Comparison of ENCODE assay signal across 13 cellular contexts in the genomic region with DNA sequence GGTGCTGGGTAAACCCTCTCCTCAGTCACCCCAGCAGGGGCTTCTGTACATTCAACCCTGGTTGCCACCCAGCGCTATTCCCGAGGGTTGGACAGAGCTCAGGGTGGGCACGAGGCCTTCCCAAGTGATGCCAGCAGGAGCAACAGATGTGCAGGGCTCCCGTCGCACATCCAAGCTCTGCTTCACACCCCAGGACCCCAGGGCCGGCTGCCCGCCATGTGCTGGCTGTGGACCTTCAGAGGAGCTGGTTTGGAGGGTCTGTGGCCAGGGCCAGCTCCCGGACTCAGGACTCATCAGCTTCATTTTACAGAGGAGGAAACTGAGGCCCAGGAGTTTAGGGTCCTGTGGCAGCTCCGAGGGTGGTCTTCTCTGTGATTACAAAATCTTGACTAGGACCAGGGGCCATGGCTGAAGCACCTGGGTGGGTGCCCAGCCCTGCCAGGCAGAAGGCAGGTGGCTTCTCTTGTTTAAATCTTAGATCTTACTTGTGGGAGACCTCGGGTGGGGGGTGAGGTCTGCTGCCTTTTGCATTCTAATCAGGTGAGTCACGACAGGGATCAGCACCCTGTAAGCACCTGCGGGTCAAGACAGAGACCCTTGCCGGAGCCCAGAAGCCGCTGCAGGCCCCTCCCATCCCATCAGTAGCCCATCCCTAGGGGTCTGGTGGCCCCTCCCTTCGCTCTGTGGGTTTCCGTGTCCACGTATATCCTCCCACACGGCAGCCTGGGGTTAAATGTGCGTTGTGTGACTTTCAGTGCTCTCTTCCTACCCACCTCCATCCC.
"Had no signal": no experiment of that assay in that cellular context is flagged by ENCODE, and none has a peak within 500 bp of the region (broad histone marks: within the 10 kb centered on the region; RNA-seq: fewer than 3 reads in every experiment).

No MANE protein-coding gene starts in this region.

- H3K9me3 Mint-ChIP-seq: activated naive CD8-positive, alpha-beta T cell treated with anti-CD3 and anti-CD28 coated beads, Interleukin-2, amount 10 ng/mL, durations not matched to agents 7 days and 5 days; nephron progenitor cell had no signal

- H3K36me3 Mint-ChIP-seq: activated naive CD8-positive, alpha-beta T cell treated with anti-CD3 and anti-CD28 coated beads, Interleukin-2, amount 10 ng/mL, durations not matched to agents 7 days and 5 days had no signal

- H3K27me3 ChIP-seq: breast epithelium, esophagus muscularis mucosa, ovary, uterus had no signal

- H3K9me3 ChIP-seq: breast epithelium, esophagus muscularis mucosa, ovary, uterus had no signal

- DNase-seq: activated CD4-positive, alpha-beta T cell treated with anti-CD3 and anti-CD28 coated beads for 4 hours; activated effector memory CD4-positive, alpha-beta T cell treated with Interleukin-2 at 50 U/mL for 16 hours; activated naive CD8-positive, alpha-beta T cell treated with anti-CD3 and anti-CD28 coated beads, Interleukin-2, amount 10 ng/mL, durations not matched to agents 7 days and 5 days; activated T-cell treated with anti-CD3 and anti-CD28 coated beads for 4 hours; aorta; glutamatergic neuron; nephron progenitor cell; ovary; stimulated activated CD4-positive, alpha-beta T cell treated with anti-CD3 and anti-CD28 coated beads, Interleukin-4, amount 100 ng/mL, for 24 hours; T-helper 1 cell; uterus had no signal

- H3K27ac Mint-ChIP-seq: activated naive CD8-positive, alpha-beta T cell treated with anti-CD3 and anti-CD28 coated beads, Interleukin-2, amount 10 ng/mL, durations not matched to agents 7 days and 5 days; nephron progenitor cell had no signal

- H3K36me3 ChIP-seq: breast epithelium, esophagus muscularis mucosa, ovary, uterus had no signal

- H3K4me3 Mint-ChIP-seq: activated naive CD8-positive, alpha-beta T cell treated with anti-CD3 and anti-CD28 coated beads, Interleukin-2, amount 10 ng/mL, durations not matched to agents 7 days and 5 days; nephron progenitor cell had no signal

- H3K4me3 ChIP-seq: breast epithelium, esophagus muscularis mucosa, ovary, uterus had no signal

- H3K27ac ChIP-seq: breast epithelium, esophagus muscularis mucosa, ovary, uterus had no signal
